In genomic region chr11:61752117-61752924, GRCh38 we compare ENCODE assay signal across 8 cellular contexts. TPM values are rescaled to one million over a fixed set of nuclear protein-coding genes. Genes with fewer than 3 reads are reported as not detected.
DNase-seq lines count a peak whose midpoint lies in the region; ATAC-seq and TF ChIP-seq lines count a peak whose summit lies in the region.

TSS of gene MYRF (plus strand) at chr11:61752636. CDS start at chr11:61752745, 109 bp downstream.

- H3K27ac ChIP-seq in PC-9 = no peak within 1 kb of the TSS
- H3K27ac ChIP-seq in upper lobe of left lung = peak within 1 kb of the TSS; percentile 55 to 75 (median 62)

- H3K9me3 ChIP-seq in PC-9 (ENCODE audit: insufficient read depth, low read depth) (no peaks in the 10 kb centered on the region), upper lobe of left lung (no peaks in the 10 kb centered on the region)

- no TSS peak for BruUV-seq in PC-9 (replicated peaks; lab: Mats Ljungman, UMichigan)

- peak within 1 kb of the TSS; percentile 85 for H2AFZ ChIP-seq in PC-9

- CTCF ChIA-PET in PC-9 (lab: Charles Lee) = no interaction called here

- H3K27me3 ChIP-seq in PC-9 (ENCODE audit: insufficient read depth, low read depth) = no peaks in the 10 kb centered on the region
- H3K27me3 ChIP-seq in upper lobe of left lung = peaks cover 0 to 5% (median 3%) of the 10 kb centered on the region in 4 donors

- H3K36me3 ChIP-seq in PC-9 (ENCODE audit: low read depth) (no peaks in the 10 kb centered on the region), upper lobe of left lung (no peaks in the 10 kb centered on the region)

- POLR2A ChIA-PET in PC-9 (lab: Charles Lee; ENCODE audit: unreplicated experiment) = no interaction called here

- TF ChIP-seq EP300 in upper lobe of left lung (IDR thresholded peaks at IDR 0.05) = no peak

- no peak for TF ChIP-seq POLR2A in upper lobe of left lung (IDR thresholded peaks at IDR 0.05)

- intact Hi-C loops in Right ventricle myocardium inferior (cut with DNase I) = loop anchor here (2.0 kb wide), 1 partner anchor 356 kb away; no protein-coding TSS in a partner anchor
- intact Hi-C loops in cardiac septum (cut with DNase I) = no loop called here
- intact Hi-C loops in PC-9 (cut with micrococcal nuclease; ENCODE audit: unreplicated experiment) = no loop called here

- DNase-seq in Right ventricle myocardium inferior (ENCODE audit: missing footprints) (no peak), cardiac septum (ENCODE audit: low spot score) (no peak), PC-9 (peak in 1 of 2 experiments; percentile 66), foreskin fibroblast (peak in 1 of 2 donors; percentile 66), omental fat pad (ENCODE audit: low spot score) (no peak), upper lobe of left lung (peak; percentile 47 to 95)
- peak; percentile 87 for DNase-seq in activated effector memory CD4-positive, alpha-beta T cell treated with anti-CD3 and anti-CD28 coated beads, Interleukin-2, amount 50 U/mL, for 16 hours

- H3K9me2 ChIP-seq in PC-9 (ENCODE audit: insufficient read depth) = no peaks in the 10 kb centered on the region

- H4K20me1 ChIP-seq in PC-9 (ENCODE audit: insufficient read depth) = no peaks in the 10 kb centered on the region

- peaks cover 6% of the 10 kb centered on the region; the same call in 1 of the 2 replicates for H3F3A ChIP-seq in PC-9 (ENCODE audit: insufficient read depth, low read depth)

- TF ChIP-seq CTCF in PC-9 (conservative IDR thresholded peaks at IDR 0.05) = peak; percentile 62
- TF ChIP-seq CTCF in foreskin fibroblast (IDR thresholded peaks at IDR 0.05; ENCODE audit: low read depth, low read length) = peak; percentile 44
- peak in 1 of 3 donors; percentile 11 for TF ChIP-seq CTCF in omental fat pad (IDR thresholded peaks at IDR 0.05)
- peak; percentile 57 to 80 (median 75) for TF ChIP-seq CTCF in upper lobe of left lung (IDR thresholded peaks at IDR 0.05)

- peak within 1 kb of the TSS; percentile 68 for H3K4me3 ChIP-seq in PC-9
- H3K4me3 ChIP-seq in foreskin fibroblast (ENCODE audit: low read depth in 1 of 2, low read length in 2 of 2) = peak within 1 kb of the TSS; percentile 33 to 48
- peak within 1 kb of the TSS; percentile 29 to 59 (median 46) for H3K4me3 ChIP-seq in upper lobe of left lung

- 8 to 14% methylated on average over 2 to 13 of the region's 93 CpGs for WGBS in upper lobe of left lung, 2 donors

- peak; percentile 42 for ATAC-seq in Right ventricle myocardium inferior
- peak; percentile 71 for ATAC-seq in omental fat pad (ENCODE audit: low FRiP score)
- peak; percentile 1 to 82 for ATAC-seq in upper lobe of left lung (ENCODE audit: low FRiP score in 2 of 2)
- no peak for ATAC-seq in GM21526 (IDR thresholded peaks at IDR 0.05; ENCODE audit: low FRiP score, unreplicated experiment)

- H3K4me2 ChIP-seq in PC-9 = peak within 1 kb of the TSS; percentile 91

- H3K79me2 ChIP-seq in PC-9 (ENCODE audit: low read depth) = no peaks in the 10 kb centered on the region; the same call in 1 of the 2 replicates

- H3K4me1 ChIP-seq in PC-9 (replicated peaks; ENCODE audit: insufficient read depth) (peaks cover 29% of the 10 kb centered on the region), upper lobe of left lung (peaks cover 8 to 31% (median 16%) of the 10 kb centered on the region in 4 donors)

RNA-seq across cellular contexts. Expression of gene MYRF, which starts in this region (rescaled TPM):
- total RNA-seq in Right ventricle myocardium inferior (0.30 TPM), cardiac septum (0.27 TPM), PC-9 (2021) (15.3 and 16.3 TPM in 2 replicates), omental fat pad (10 to 100 TPM in 3 of 4 donors, under 1 TPM in 1; 0.16 to 55.1 (median 29.5) TPM), upper lobe of left lung (100 to 1,000 TPM in 1 of 6 donors, 10 to 100 TPM in 5; 32.5 to 147 (median 50.7) TPM)

Comparison
In these comparisons a context has a peak if more than half of its experiments do, and no peak if none do; other contexts are left out.
1. Peak in ATAC-seq in Right ventricle myocardium inferior; RNA of the gene not detected or under 1 TPM.
2. DNase-seq: peak in activated effector memory CD4-positive, alpha-beta T cell treated with anti-CD3 and anti-CD28 coated beads, Interleukin-2, amount 50 U/mL, for 16 hours (single experiment) and upper lobe of left lung (2 of 2); none in Right ventricle myocardium inferior (single experiment), cardiac septum (single experiment) and omental fat pad (single experiment).
3. Peak in every context shown above with its lines, with median percentiles within 50 percentile points of each other: H3K4me3 ChIP-seq.